ENCODE assay signal across 23 cellular contexts in the genomic region with DNA sequence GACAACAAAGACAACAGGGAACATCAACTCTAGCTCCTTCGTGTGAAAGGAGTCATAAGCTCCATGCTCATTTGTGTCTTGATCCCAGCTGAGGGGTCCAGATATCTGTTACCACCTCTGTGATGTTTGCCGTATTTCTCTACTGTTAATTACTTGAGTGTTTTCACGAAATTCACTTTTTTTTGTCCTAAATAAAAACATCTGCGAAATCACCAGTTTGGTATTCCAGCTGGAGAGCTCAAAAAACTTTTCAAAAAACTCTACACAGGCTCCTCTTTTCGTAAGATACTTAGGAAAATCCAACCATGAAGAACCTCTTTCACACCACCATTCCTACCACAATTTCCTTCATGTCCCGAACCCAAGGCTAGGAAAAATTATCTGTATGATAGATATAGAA. TPM values are rescaled to one million over a fixed set of nuclear protein-coding genes. Genes with fewer than 3 reads are reported as not detected.
DNase-seq lines count a peak whose midpoint lies in the region; ATAC-seq and TF ChIP-seq lines count a peak whose summit lies in the region.
"Had no signal": no experiment of that assay in that cellular context is flagged by ENCODE, and none has a peak within 500 bp of the region (broad histone marks: within the 10 kb centered on the region; RNA-seq: fewer than 3 reads in every experiment).

No MANE protein-coding gene starts in this region.

- peaks cover 13% of the 10 kb centered on the region for H3K9me1 ChIP-seq in IMR-90 (ENCODE audit: insufficient read depth, low read length)

- no peaks in the 10 kb centered on the region for H4K20me1 ChIP-seq in IMR-90 (ENCODE audit: insufficient read depth, low read length)

- intact Hi-C loops in activated naive CD4-positive, alpha-beta T cell treated with anti-CD3 and anti-CD28 coated beads for 36 hours (cut with micrococcal nuclease): no loop called here
- intact Hi-C loops in IMR-90 (cut with micrococcal nuclease): no loop called here

- no peak overlapping the region for H2BK15ac ChIP-seq in IMR-90 (ENCODE audit: low read depth, low read length)

- no TSS peak for BruUV-seq in IMR-90 (replicated peaks; lab: Mats Ljungman, UMichigan)

- H2BK20ac ChIP-seq in IMR-90 (ENCODE audit: low read depth, low read length): no peak overlapping the region

- H2BK5ac ChIP-seq in IMR-90 (ENCODE audit: low read depth, low read length, poor library complexity, severe bottlenecking): no peak overlapping the region

- H3K36me3 ChIP-seq in IMR-90 (ENCODE audit: control insufficient read depth, insufficient read depth, low read length) (peaks cover 15% of the 10 kb centered on the region), skeletal muscle tissue (ENCODE audit: control insufficient read depth in 3 of 3, insufficient read depth in 3 of 3, low read length in 3 of 3) (peaks cover 2 to 8% (median 2%) of the 10 kb centered on the region in 3 donors)

- peak overlapping the region; percentile 61 for H3K27ac Mint-ChIP-seq in activated naive CD4-positive, alpha-beta T cell treated with anti-CD3 and anti-CD28 coated beads, Interleukin-2, amount 10 ng/mL, durations not matched to agents 7 days and 5 days
- no peak overlapping the region for H3K27ac Mint-ChIP-seq in activated naive CD4-positive, alpha-beta T cell treated with anti-CD3 and anti-CD28 coated beads for 36 hours
- H3K27ac Mint-ChIP-seq: activated CD8-positive, alpha-beta memory T cell treated with anti-CD3 and anti-CD28 coated beads, Interleukin-2, amount 10 ng/mL, durations not matched to agents 7 days and 5 days; activated naive CD4-positive, alpha-beta T cell treated with anti-CD3 and anti-CD28 coated beads, Interleukin-2, amount 50 U/mL, for 24 hours; activated T-cell treated with anti-CD3 and anti-CD28 coated beads, Interleukin-2, amount 50 U/mL, for 72 hours; GM23338 had no signal

- TF ChIP-seq RAD21 in IMR-90 (IDR thresholded peaks at IDR 0.05; ENCODE audit: low read length): no peak

- H3K4me1 ChIP-seq in IMR-90 (ENCODE audit: control insufficient read depth, insufficient read depth, low read length) (peaks cover 18% of the 10 kb centered on the region), skeletal muscle tissue (ENCODE audit: control insufficient read depth in 3 of 3, insufficient read depth in 3 of 3, low read length in 3 of 3) (peaks cover 23 to 43% (median 29%) of the 10 kb centered on the region in 3 donors)

- H2BK120ac ChIP-seq in IMR-90 (ENCODE audit: low read depth, low read length): no peak overlapping the region

- H3K4me2 ChIP-seq in IMR-90 (ENCODE audit: low read depth, low read length): no peak overlapping the region
- H3K4me2 ChIP-seq: GM23338 had no signal

- WGBS in IMR-90 (ENCODE audit: extremely low coverage in 2 of 2, insufficient read length in 1 of 2), 2 experiments: 100% methylated on average over 3 of the region's 6 CpGs; no CpG with 5 or more reads in 1 of the 2 experiments

- H3K27ac ChIP-seq in IMR-90 (ENCODE audit: insufficient read depth, low read length): no peak overlapping the region
- H3K27ac ChIP-seq in epithelial cell of prostate: peak overlapping the region; percentile 19
- peak overlapping the region; percentile 18 for H3K27ac ChIP-seq in skeletal muscle tissue (ENCODE audit: low read depth, low read length)
- H3K27ac ChIP-seq: 22Rv1, pancreas had no signal

- peaks cover 22 to 56% of the 10 kb centered on the region in 2 experiments for H3K79me1 ChIP-seq in IMR-90 (ENCODE audit: low read depth in 1 of 2, low read length in 2 of 2)

- in situ Hi-C loops in IMR-90 (cut with MboI; ENCODE audit: low sequenced_read_pairs): no loop called here

- H3K9ac ChIP-seq in IMR-90 (ENCODE audit: low read depth, low read length) (no peak overlapping the region), skeletal muscle tissue (ENCODE audit: low read depth in 1 of 3, low read length in 3 of 3) (no peak overlapping the region)

- POLR2A ChIA-PET in IMR-90 (lab: Charles Lee; ENCODE audit: unreplicated experiment): no interaction called here

- no peak overlapping the region for H3K4me3 Mint-ChIP-seq in activated naive CD4-positive, alpha-beta T cell treated with anti-CD3 and anti-CD28 coated beads, Interleukin-2, amount 10 ng/mL, durations not matched to agents 7 days and 5 days
- no peak overlapping the region for H3K4me3 Mint-ChIP-seq in activated naive CD4-positive, alpha-beta T cell treated with anti-CD3 and anti-CD28 coated beads for 36 hours
- H3K4me3 Mint-ChIP-seq: activated CD8-positive, alpha-beta memory T cell treated with anti-CD3 and anti-CD28 coated beads, Interleukin-2, amount 10 ng/mL, durations not matched to agents 7 days and 5 days; activated naive CD4-positive, alpha-beta T cell treated with anti-CD3 and anti-CD28 coated beads, Interleukin-2, amount 50 U/mL, for 24 hours; activated T-cell treated with anti-CD3 and anti-CD28 coated beads, Interleukin-2, amount 50 U/mL, for 72 hours; CD8-positive, alpha-beta memory T cell; central memory CD8-positive, alpha-beta T cell; GM23338 had no signal

- H3K36me3 Mint-ChIP-seq in activated naive CD4-positive, alpha-beta T cell treated with anti-CD3 and anti-CD28 coated beads, Interleukin-2, amount 10 ng/mL, durations not matched to agents 7 days and 5 days: peaks cover 32% of the 10 kb centered on the region
- H3K36me3 Mint-ChIP-seq in activated naive CD4-positive, alpha-beta T cell treated with anti-CD3 and anti-CD28 coated beads for 36 hours (ENCODE audit: low read depth): peaks cover 21% of the 10 kb centered on the region

- no peak overlapping the region for H2AK9ac ChIP-seq in IMR-90 (replicated peaks; ENCODE audit: low read depth, low read length, poor library complexity)

- no peak overlapping the region for H3K14ac ChIP-seq in IMR-90 (replicated peaks; ENCODE audit: low read depth, low read length)

- TF ChIP-seq CTCF in IMR-90 (conservative IDR thresholded peaks at IDR 0.05; ENCODE audit: low read depth, low read length): no peak

- DNase-seq in activated naive CD4-positive, alpha-beta T cell treated with anti-CD3 and anti-CD28 coated beads, Interleukin-2, amount 10 ng/mL, durations not matched to agents 7 days and 5 days: no peak
- DNase-seq in activated naive CD4-positive, alpha-beta T cell treated with anti-CD3 and anti-CD28 coated beads for 36 hours: no peak
- DNase-seq in IMR-90: no peak
- no peak for DNase-seq in epithelial cell of prostate (ENCODE audit: low read depth, low spot score)
- no peak for DNase-seq in SW480 (ENCODE audit: low spot score)
- no peak for DNase-seq in Kasumi-1 (lab: John Stamatoyannopoulos, UW)
- DNase-seq in islet precursor cell: no peak
- DNase-seq: activated CD4-positive, CD25-positive, alpha-beta regulatory T cell; activated CD8-positive, alpha-beta memory T cell treated with anti-CD3 and anti-CD28 coated beads, Interleukin-2, amount 10 ng/mL, durations not matched to agents 7 days and 5 days; activated T-cell treated with anti-CD3 and anti-CD28 coated beads, Interleukin-2, amount 50 U/mL, for 72 hours; CD8-positive, alpha-beta memory T cell; DMS 273 treated with DMSO at 0.1 percent for 48 hours; NCI-H1436 treated with DMSO at 0.1 percent for 48 hours; NCI-H524; pancreas; PC-3; SIG-M5; stimulated activated naive CD4-positive, alpha-beta T cell had no signal

- H3K9me3 ChIP-seq in IMR-90 (ENCODE audit: control insufficient read depth, insufficient read depth, low read length) (no peaks in the 10 kb centered on the region), skeletal muscle tissue (ENCODE audit: control insufficient read depth in 3 of 3, low read length in 3 of 3) (no peaks in the 10 kb centered on the region)
- H3K9me3 ChIP-seq: pancreas had no signal

- no peak overlapping the region for H3K56ac ChIP-seq in IMR-90 (ENCODE audit: extremely low read depth, insufficient read depth, low read length)

- no peak overlapping the region for H4K8ac ChIP-seq in IMR-90 (ENCODE audit: low read depth in 2 of 2, low read length in 2 of 2)

- H3K9me3 Mint-ChIP-seq in activated naive CD4-positive, alpha-beta T cell treated with anti-CD3 and anti-CD28 coated beads, Interleukin-2, amount 10 ng/mL, durations not matched to agents 7 days and 5 days: no peaks in the 10 kb centered on the region
- no peaks in the 10 kb centered on the region for H3K9me3 Mint-ChIP-seq in activated naive CD4-positive, alpha-beta T cell treated with anti-CD3 and anti-CD28 coated beads for 36 hours
- H3K9me3 Mint-ChIP-seq: activated naive CD4-positive, alpha-beta T cell treated with anti-CD3 and anti-CD28 coated beads, Interleukin-2, amount 50 U/mL, for 24 hours; activated T-cell treated with anti-CD3 and anti-CD28 coated beads, Interleukin-2, amount 50 U/mL, for 72 hours; CD8-positive, alpha-beta memory T cell; central memory CD8-positive, alpha-beta T cell; GM23338 had no signal

- TF ChIP-seq POLR2A in IMR-90 (IDR thresholded peaks at IDR 0.05; ENCODE audit: low read depth, low read length): no peak

- CTCF ChIA-PET in activated naive CD4-positive, alpha-beta T cell treated with anti-CD3 and anti-CD28 coated beads, Interleukin-2, amount 10 ng/mL, durations not matched to agents 7 days and 5 days (lab: Charles Lee): interaction anchor here (1.3 kb wide), 1 partner anchor 321 kb away, joined by 6 read pairs; a partner anchor contains a TSS
- CTCF ChIA-PET in activated naive CD4-positive, alpha-beta T cell treated with anti-CD3 and anti-CD28 coated beads for 36 hours (lab: Charles Lee): interaction anchor here (0.7 kb wide), 1 partner anchor 134 kb away, joined by 4 read pairs; no protein-coding TSS in a partner anchor
- CTCF ChIA-PET in IMR-90 (lab: Yijun Ruan, JAX): no interaction called here

- H2AK5ac ChIP-seq in IMR-90 (ENCODE audit: low read depth, low read length): 0 out of 2 replicates have a peak overlapping the region, but pooled peaks have one; percentile 9

- H3K4ac ChIP-seq in IMR-90 (ENCODE audit: low read depth, low read length): no peak overlapping the region

- H2AFZ ChIP-seq in IMR-90 (replicated peaks; ENCODE audit: low read length, poor library complexity): no peak overlapping the region
- H2AFZ ChIP-seq: GM23338 had no signal

- H3K27me3 ChIP-seq in IMR-90 (ENCODE audit: control insufficient read depth, insufficient read depth, low read length) (no peaks in the 10 kb centered on the region), skeletal muscle tissue (ENCODE audit: control insufficient read depth in 3 of 3, insufficient read depth in 3 of 3, low read length in 3 of 3) (no peaks in the 10 kb centered on the region)
- H3K27me3 ChIP-seq: pancreas had no signal

- H3K23ac ChIP-seq in IMR-90 (ENCODE audit: low read depth, low read length): no peak overlapping the region

- ATAC-seq in IMR-90 (ENCODE audit: low read depth): no peak
- ATAC-seq: activated CD8-positive, alpha-beta memory T cell treated with anti-CD3 and anti-CD28 coated beads, Interleukin-2, amount 10 ng/mL, durations not matched to agents 7 days and 5 days; activated T-cell treated with anti-CD3 and anti-CD28 coated beads, Interleukin-2, amount 50 U/mL, for 72 hours; pancreas; PC-3 had no signal

- peaks cover 13% of the 10 kb centered on the region for H3K4me1 Mint-ChIP-seq in activated naive CD4-positive, alpha-beta T cell treated with anti-CD3 and anti-CD28 coated beads, Interleukin-2, amount 10 ng/mL, durations not matched to agents 7 days and 5 days
- H3K4me1 Mint-ChIP-seq in activated naive CD4-positive, alpha-beta T cell treated with anti-CD3 and anti-CD28 coated beads for 36 hours (ENCODE audit: low read depth): peaks cover 9% of the 10 kb centered on the region

- H4K5ac ChIP-seq in IMR-90 (ENCODE audit: low read depth, low read length): no peak overlapping the region

- no peak overlapping the region for H4K91ac ChIP-seq in IMR-90 (ENCODE audit: insufficient read depth, low read depth, low read length)

- H3K4me3 ChIP-seq in IMR-90 (ENCODE audit: insufficient read depth, low read depth, low read length) (no peak overlapping the region), skeletal muscle tissue (ENCODE audit: low read length in 3 of 3) (no peak overlapping the region)
- H3K4me3 ChIP-seq: GM23338, pancreas had no signal

- H3K27me3 Mint-ChIP-seq in activated naive CD4-positive, alpha-beta T cell treated with anti-CD3 and anti-CD28 coated beads, Interleukin-2, amount 10 ng/mL, durations not matched to agents 7 days and 5 days: no peaks in the 10 kb centered on the region
- no peaks in the 10 kb centered on the region for H3K27me3 Mint-ChIP-seq in activated naive CD4-positive, alpha-beta T cell treated with anti-CD3 and anti-CD28 coated beads for 36 hours (ENCODE audit: low read depth)
- H3K27me3 Mint-ChIP-seq: activated CD8-positive, alpha-beta memory T cell treated with anti-CD3 and anti-CD28 coated beads, Interleukin-2, amount 10 ng/mL, durations not matched to agents 7 days and 5 days; activated naive CD4-positive, alpha-beta T cell treated with anti-CD3 and anti-CD28 coated beads, Interleukin-2, amount 50 U/mL, for 24 hours; CD8-positive, alpha-beta memory T cell; central memory CD8-positive, alpha-beta T cell had no signal

- no peak overlapping the region for H3K18ac ChIP-seq in IMR-90 (ENCODE audit: low read depth, low read length)

- dilution Hi-C loops in IMR-90 (cut with HindIII; ENCODE audit: low sequenced_read_pairs, unreplicated experiment): no loop called here

RNA-seq across cellular contexts. Expression of a gene that starts 25.3 kb away (rescaled TPM):
- total RNA-seq in activated naive CD4-positive, alpha-beta T cell treated with anti-CD3 and anti-CD28 coated beads for 36 hours: 10 to 100 TPM; 39.9 to 42.2 TPM
- total RNA-seq in IMR-90 (2012; rRNA removed): 11.7 and 15.2 TPM in 2 replicates
- polyA plus RNA-seq in IMR-90 (2012; rRNA removed): 12.8 and 14.9 TPM in 2 replicates
- 12.6 and 14.2 TPM in 2 replicates for polyA plus RNA-seq in IMR-90 (2012; cell fraction: cytosol; rRNA removed)
- polyA plus RNA-seq in IMR-90 (2012; cell fraction: nucleus; rRNA removed; ENCODE audit: low replicate concordance): 8.7 and 9.4 TPM in 2 replicates
- total RNA-seq in skeletal muscle tissue: 5.7 TPM
